In genomic region chr3:16504242-16504641, GRCh38 we compare ENCODE assay signal across 11 cellular contexts. TPM values are rescaled to one million over a fixed set of nuclear protein-coding genes. Genes with fewer than 3 reads are reported as not detected.
A peak's percentile ranks its signal among the peaks of the same experiment; 100 is the strongest.
DNase-seq lines count a peak whose midpoint lies in the region; ATAC-seq, FAIRE-seq and TF ChIP-seq lines count a peak whose summit lies in the region.
"Had no signal": no experiment of that assay in that cellular context is flagged by ENCODE, and none has a peak within 500 bp of the region (broad histone marks: within the 10 kb centered on the region; RNA-seq: fewer than 3 reads in every experiment).

No MANE protein-coding gene starts in this region.

- H3K4me3 ChIP-seq in K562, result no peak overlapping the region
- no peak overlapping the region for H3K4me3 ChIP-seq in WERI-Rb-1 (ENCODE audit: low read depth, low read length)
- H3K4me3 ChIP-seq: tibial nerve had no signal

- no peak for TF ChIP-seq RAD21 in K562 (CRISPR knock-in tag; conservative IDR thresholded peaks at IDR 0.05 in 1 of 2, IDR thresholded peaks at IDR 0.05 in 1 of 2)

- no peak for TF ChIP-seq POLR2A in K562 (conservative IDR thresholded peaks at IDR 0.05)

- H3K4me1 ChIP-seq in K562 (replicated peaks in 1 of 2; ENCODE audit: control insufficient read depth in 2 of 2, insufficient read depth in 2 of 2, low read length in 2 of 2), result no peaks in the 10 kb centered on the region

- H3K9me3 ChIP-seq in K562 (replicated peaks; ENCODE audit: control insufficient read depth, insufficient read depth, low read depth, low read length), result no peaks in the 10 kb centered on the region
- no peaks in the 10 kb centered on the region for H3K9me3 ChIP-seq in WERI-Rb-1 (ENCODE audit: severe bottlenecking)

- no TSS peak for BruUV-seq in K562 (replicated peaks; lab: Mats Ljungman, UMichigan)

- H3K36me3 Mint-ChIP-seq in T-cell, result peaks cover 44% of the 10 kb centered on the region

- TF ChIP-seq CTCF in GM10248 (IDR thresholded peaks at IDR 0.05; ENCODE audit: control extremely low read depth, extremely low read depth, low read depth, missing control alignments) (no peak), K562 (IDR thresholded peaks at IDR 0.05 in 2 of 3, conservative IDR thresholded peaks at IDR 0.05 in 1 of 3; ENCODE audit: insufficient read depth in 2 of 3, low read depth in 1 of 3, low read length in 3 of 3) (no peak), WERI-Rb-1 (IDR thresholded peaks at IDR 0.05; ENCODE audit: low read depth, low read length) (no peak)

- H3K36me3 ChIP-seq in K562 (ENCODE audit: control insufficient read depth, insufficient read depth, low read length) (no peaks in the 10 kb centered on the region), WERI-Rb-1 (no peaks in the 10 kb centered on the region)

- H3K4me1 Mint-ChIP-seq in T-cell, result peaks cover 66 to 75% (median 71%) of the 10 kb centered on the region in 3 donors

- no peaks in the 10 kb centered on the region for H3K9me3 Mint-ChIP-seq in T-cell

- no peak overlapping the region for H3K4me3 Mint-ChIP-seq in T-cell

- FAIRE-seq in K562 (lab: Jason Lieb, UNC), result no peak

- WGBS in K562 (ENCODE audit: insufficient coverage, low coverage, missing lambda C conversion rate), result 0% methylated on average over 2 of the region's 2 CpGs

- CTCF ChIA-PET in GM10248 (lab: Yijun Ruan, JAX) (interaction anchor here (0.8 to 2.6 kb wide), 14 partner anchors 8 to 213 kb away, joined by 3 to 12 read pairs (median 4); partner anchors contain the start of gene RFTN1), K562 (lab: Yijun Ruan, JAX; ENCODE audit: low intra/inter-chr PET ratio) (no interaction called here), T-cell (lab: Charles Lee) (no interaction called here)

- in situ Hi-C loops in K562 (cut with MboI), result no loop called here

- H3K4me2 ChIP-seq in K562 (ENCODE audit: insufficient read depth, low read length), result no peak overlapping the region

- TF ChIP-seq EP300 in K562 (IDR thresholded peaks at IDR 0.05; ENCODE audit: low read length), result no peak

- POLR2A ChIA-PET in GM10248 (lab: Yijun Ruan, JAX) (interaction anchor here (0.6 to 1.8 kb wide), 4 partner anchors 8 to 22 kb away, joined by 3 to 7 read pairs (median 4); no protein-coding TSS in a partner anchor), K562 (lab: Yijun Ruan, JAX) (interaction anchor here (1.0 kb wide), 2 partner anchors 8 to 10 kb away, joined by 3 read pairs; no protein-coding TSS in a partner anchor), T-cell (lab: Charles Lee) (interaction anchor here (0.5 to 1.3 kb wide), 2 partner anchors 12 to 1227 kb away, joined by 3 to 5 read pairs; no protein-coding TSS in a partner anchor)

- no peaks in the 10 kb centered on the region for H3K9me1 ChIP-seq in K562 (ENCODE audit: control insufficient read depth, insufficient read depth, low read length)

- H3K27ac ChIP-seq in K562 (ENCODE audit: extremely low read depth, low read depth, low read length) (no peak overlapping the region), WERI-Rb-1 (no peak overlapping the region)
- H3K27ac ChIP-seq: tibial nerve had no signal

- H3K9ac ChIP-seq in K562 (ENCODE audit: insufficient read depth in 1 of 2, low read depth in 2 of 2, low read length in 2 of 2), result no peak overlapping the region

- H3K27ac Mint-ChIP-seq in T-cell, result no peak overlapping the region

- H2AFZ ChIP-seq in K562 (ENCODE audit: low read depth, low read length), result no peak overlapping the region

- ATAC-seq in GM19468 (IDR thresholded peaks at IDR 0.05; ENCODE audit: extremely low read depth, unreplicated experiment) (peak; percentile 96), HG03159 (IDR thresholded peaks at IDR 0.05; ENCODE audit: unreplicated experiment) (peak; percentile 87), K562 (no peak), T-cell (replicated peaks in 1 of 4) (no peak)

- H3K27me3 Mint-ChIP-seq in T-cell, result no peaks in the 10 kb centered on the region

- peaks cover 31 to 56% of the 10 kb centered on the region in 2 experiments for H3K27me3 ChIP-seq in K562 (ENCODE audit: control insufficient read depth in 2 of 2, insufficient read depth in 2 of 2, low read length in 2 of 2)
- no peaks in the 10 kb centered on the region for H3K27me3 ChIP-seq in WERI-Rb-1 (ENCODE audit: insufficient read depth, low read depth, severe bottlenecking)
- H3K27me3 ChIP-seq: tibial nerve had no signal

- DNase-seq in GM10248 (ENCODE audit: extremely low spot score), result peak; percentile 63
- DNase-seq in K562 (ENCODE audit: extremely low read depth in 1 of 4, low spot score in 3 of 4), result no peak
- DNase-seq in NCI-H82 treated with DMSO at 0.1 percent for 48 hours (lab: John Stamatoyannopoulos, UW; ENCODE audit: unreplicated experiment), result no peak
- DNase-seq in T-cell, result no peak
- no peak for DNase-seq in WERI-Rb-1
- DNase-seq in COR-L47 (lab: John Stamatoyannopoulos, UW), result no peak
- DNase-seq: activated T-cell treated with anti-CD3 and anti-CD28 coated beads for 4 hours, NCI-H510A had no signal

- no peaks in the 10 kb centered on the region for H3K79me2 ChIP-seq in K562 (ENCODE audit: control insufficient read depth, insufficient read depth, low read length)

- intact Hi-C loops in K562 (cut with micrococcal nuclease), result no loop called here

- H4K20me1 ChIP-seq in K562 (replicated peaks; ENCODE audit: control insufficient read depth, insufficient read depth, low read length), result no peaks in the 10 kb centered on the region; the same call in 1 of the 2 replicates

TF ChIP-seq in K562, 482 proteins besides CTCF, POLR2A, EP300 and RAD21:
- peak; percentile 52; the same call in 1 of the 2 replicates for TF ChIP-seq ATF3 (IDR thresholded peaks at IDR 0.05)
- no peak for TF ChIP-seq ATF3 (CRISPR knock-in tag; conservative IDR thresholded peaks at IDR 0.05)
- TF ChIP-seq ZBTB26 (CRISPR knock-in tag; IDR thresholded peaks at IDR 0.05), result no peak

RNA-seq across cellular contexts. Expression of gene RFTN1, which starts 9.3 kb away (rescaled TPM):
- total RNA-seq in K562 (2011; cell fraction: chromatin; rRNA removed; ENCODE audit: low replicate concordance), result not detected in 2 replicates
- not detected in 2 replicates for total RNA-seq in K562 (2011; cell fraction: nucleolus; rRNA removed)
- not detected in 2 replicates for total RNA-seq in K562 (2011; cell fraction: nucleoplasm; rRNA removed)
- not detected in 2 replicates for total RNA-seq in K562 (2014; rRNA removed)
- not detected in 2 replicates for total RNA-seq in K562 (2014; rRNA removed; fragmentation: Illumina TruSeq; extraction: Trizol)
- total RNA-seq in K562 (2015; rRNA removed; fragmentation: Illumina TruSeq; extraction: Trizol), result not detected in 2 replicates
- 0.29 and 0.51 TPM in 2 replicates for total RNA-seq in K562 (2021)
- not detected in 2 replicates for polyA plus RNA-seq in K562 (2011; rRNA removed)
- polyA plus RNA-seq in K562 (2011; cell fraction: cytosol; rRNA removed), result not detected in 2 replicates
- polyA plus RNA-seq in K562 (2011; cell fraction: nucleus; rRNA removed), result not detected in 2 replicates
- polyA plus RNA-seq in K562 (2012), result 0.14 and 0.19 TPM in 2 replicates
- polyA plus RNA-seq in K562 (2014; fragmentation: Illumina TruSeq; extraction: Trizol), result not detected in 2 replicates
- polyA plus RNA-seq in K562 (2014; fragmentation: Nextera tagmentation; extraction: Ambion mirVana), result under 1 TPM in 1 of 2 experiments, not detected in 1; 0.08 TPM
- polyA plus RNA-seq in K562 (2014; rRNA removed), result 0.11 TPM in 1 of 2 replicates, not detected in the other
- polyA minus RNA-seq in K562 (2011; rRNA and poly(A)+ RNA removed), result not detected in 2 replicates
- polyA minus RNA-seq in K562 (2011; cell fraction: cytosol; rRNA and poly(A)+ RNA removed), result not detected in 2 replicates
- polyA minus RNA-seq in K562 (2011; cell fraction: nucleus; rRNA and poly(A)+ RNA removed), result not detected in 2 replicates
- 10 to 100 TPM; 55.5 to 73.4 (median 70.7) TPM for total RNA-seq in T-cell

Comparison
In these comparisons a context has a peak if more than half of its experiments do, and no peak if none do; other contexts are left out.
1. ATAC-seq: peak in GM19468 (single experiment) and HG03159 (single experiment); none in K562 (single experiment) and T-cell (0 of 4).
2. RNA of gene RFTN1, which starts 9.3 kb away (total RNA-seq): 55.5 to 73.4 TPM in T-cell; 0.29 to 0.51 TPM in K562; every median in the first group is over 10 times any median in the second.